ENCODE assay signal across 1 cellular context in the genomic region with DNA sequence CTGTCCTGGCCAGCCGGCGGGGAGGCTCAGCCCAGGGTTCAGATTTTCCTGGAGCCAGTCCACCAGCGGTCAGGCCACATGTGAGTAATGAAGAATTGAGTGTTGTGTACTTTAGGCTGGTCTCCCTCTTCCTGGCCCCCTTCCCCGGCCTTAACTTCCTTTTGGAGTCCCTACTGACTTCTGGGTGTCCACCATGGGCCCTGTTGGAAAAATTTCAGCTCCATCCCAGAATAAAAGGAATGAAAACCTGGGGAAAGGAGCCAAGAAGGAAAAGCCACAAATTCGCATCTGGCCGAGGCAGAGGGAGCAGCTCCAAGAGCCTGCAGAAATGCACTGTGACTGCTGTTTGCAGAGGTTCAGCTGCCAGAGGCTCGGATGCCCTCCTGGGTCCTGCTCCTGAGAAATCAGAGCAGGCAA.
TF ChIP-seq lines count a peak whose summit lies in the region.

No MANE protein-coding gene starts in this region.

TF ChIP-seq in A549, 52 proteins besides CTCF, POLR2A, EP300 and RAD21 (continued from another document):
- TF ChIP-seq JUNB (IDR thresholded peaks at IDR 0.05) (no peak), TFCP2L1 (CRISPR knock-in tag; IDR thresholded peaks at IDR 0.05) (no peak), RFX5 (IDR thresholded peaks at IDR 0.05) (no peak), GATA3 (IDR thresholded peaks at IDR 0.05; ENCODE audit: borderline replicate concordance) (no peak), CBX8 (IDR thresholded peaks at IDR 0.05) (no peak), ESRRA (IDR thresholded peaks at IDR 0.05; ENCODE audit: borderline replicate concordance, low read length) (no peak), EHF (CRISPR knock-in tag; IDR thresholded peaks at IDR 0.05) (no peak)
- TF ChIP-seq, protein P1, sequence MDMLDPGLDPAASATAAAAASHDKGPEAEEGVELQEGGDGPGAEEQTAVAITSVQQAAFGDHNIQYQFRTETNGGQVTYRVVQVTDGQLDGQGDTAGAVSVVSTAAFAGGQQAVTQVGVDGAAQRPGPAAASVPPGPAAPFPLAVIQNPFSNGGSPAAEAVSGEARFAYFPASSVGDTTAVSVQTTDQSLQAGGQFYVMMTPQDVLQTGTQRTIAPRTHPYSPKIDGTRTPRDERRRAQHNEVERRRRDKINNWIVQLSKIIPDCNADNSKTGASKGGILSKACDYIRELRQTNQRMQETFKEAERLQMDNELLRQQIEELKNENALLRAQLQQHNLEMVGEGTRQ (IDR thresholded peaks at IDR 0.05) = no peak
TF ChIP-seq in A549: peak in this region for 0.
